ENCODE assay signal across 8 cellular contexts in genomic region chr15:73991260-73991659, GRCh38. TPM values are rescaled to one million over a fixed set of nuclear protein-coding genes. Genes with fewer than 3 reads are reported as not detected.
DNase-seq lines count a peak whose midpoint lies in the region; ATAC-seq, FAIRE-seq and TF ChIP-seq lines count a peak whose summit lies in the region.

No MANE protein-coding gene starts in this region.

- no peak for ATAC-seq in K562
- no peak for ATAC-seq in GM18498 (IDR thresholded peaks at IDR 0.05; ENCODE audit: unreplicated experiment)

- TF ChIP-seq POLR2A in K562 (conservative IDR thresholded peaks at IDR 0.05) (no peak), H54 (IDR thresholded peaks at IDR 0.05; ENCODE audit: low read depth, low read length) (no peak)

- H3K9me1 ChIP-seq in K562 (ENCODE audit: control insufficient read depth, insufficient read depth, low read length), result no peaks in the 10 kb centered on the region

- H3K4me1 ChIP-seq in K562 (replicated peaks in 1 of 2; ENCODE audit: control insufficient read depth in 2 of 2, insufficient read depth in 2 of 2, low read length in 2 of 2), result peaks cover 38 to 46% of the 10 kb centered on the region in 2 experiments

- TF ChIP-seq RAD21 in K562 (CRISPR knock-in tag; conservative IDR thresholded peaks at IDR 0.05 in 1 of 2, IDR thresholded peaks at IDR 0.05 in 1 of 2), result no peak

- H4K20me1 ChIP-seq in K562 (replicated peaks; ENCODE audit: control insufficient read depth, insufficient read depth, low read length), result no peaks in the 10 kb centered on the region

- H3K4me2 ChIP-seq in K562 (ENCODE audit: insufficient read depth, low read length), result peak overlapping the region; percentile 84

- H3K9ac ChIP-seq in K562 (ENCODE audit: insufficient read depth in 1 of 2, low read depth in 2 of 2, low read length in 2 of 2), result peak overlapping the region; percentile 68 to 85; a peak in 3 of 4 replicates

- no peak for DNase-seq in AG04450 (ENCODE audit: low read depth, low spot score)
- DNase-seq in HL-60 (ENCODE audit: low read depth in 1 of 2, low spot score in 1 of 2), result no peak
- no peak for DNase-seq in K562 (ENCODE audit: extremely low read depth in 1 of 4, low spot score in 3 of 4)
- DNase-seq in kidney tubule cell (ENCODE audit: low spot score), result peak; percentile 47
- peak; percentile 68 for DNase-seq in stromal cell of bone marrow (ENCODE audit: low read depth)
- DNase-seq in H54 (ENCODE audit: insufficient read length, low spot score), result no peak
- DNase-seq in NCI-H2107 (lab: John Stamatoyannopoulos, UW), result no peak

- H3K4me3 ChIP-seq in AG04450 (ENCODE audit: low read depth, low read length), result peak overlapping the region; percentile 70
- H3K4me3 ChIP-seq in HL-60 (replicated peaks; ENCODE audit: insufficient read depth, low read length), result peak overlapping the region; percentile 91
- peak overlapping the region; percentile 86 for H3K4me3 ChIP-seq in K562

- H3K9me3 ChIP-seq in AG04450 (ENCODE audit: control insufficient read depth, insufficient read depth, low read length) (no peaks in the 10 kb centered on the region; the same call in 1 of the 2 replicates), K562 (replicated peaks; ENCODE audit: control insufficient read depth, insufficient read depth, low read depth, low read length) (no peaks in the 10 kb centered on the region)

- CTCF ChIA-PET in AG04450 (lab: Charles Lee) (interaction anchor here (6.5 kb wide), 1 partner anchor 18 kb away, joined by 32 read pairs; no protein-coding TSS in a partner anchor), K562 (lab: Yijun Ruan, JAX; ENCODE audit: low intra/inter-chr PET ratio) (no interaction called here)

- peak overlapping the region; percentile 99 for H2AFZ ChIP-seq in K562 (ENCODE audit: low read depth, low read length)

- WGBS in K562 (ENCODE audit: insufficient coverage, low coverage, missing lambda C conversion rate), result 7% methylated on average over 5 of the region's 5 CpGs

- no peak for TF ChIP-seq EP300 in K562 (IDR thresholded peaks at IDR 0.05; ENCODE audit: low read length)

- intact Hi-C loops in K562 (cut with micrococcal nuclease), result loop anchor here (5.0 to 10.0 kb wide), 2 partner anchors 46 to 624 kb away; partner anchors contain the start of gene CLK3

- FAIRE-seq in K562 (lab: Jason Lieb, UNC) (no peak), H54 (lab: Jason Lieb, UNC) (no peak)

- in situ Hi-C loops in K562 (cut with MboI), result no loop called here

- POLR2A ChIA-PET in AG04450 (lab: Yijun Ruan, JAX), result no interaction called here
- POLR2A ChIA-PET in K562 (lab: Yijun Ruan, JAX), result interaction anchor here (0.9 kb wide), 1 partner anchor 13 kb away, joined by 4 read pairs; no protein-coding TSS in a partner anchor

- peaks cover 20% of the 10 kb centered on the region for H3K79me2 ChIP-seq in K562 (ENCODE audit: control insufficient read depth, insufficient read depth, low read length)

- TF ChIP-seq CTCF in AG04450 (IDR thresholded peaks at IDR 0.05; ENCODE audit: low read depth, low read length) (no peak), HL-60 (IDR thresholded peaks at IDR 0.05; ENCODE audit: insufficient read depth, low read length) (no peak), K562 (IDR thresholded peaks at IDR 0.05 in 2 of 3, conservative IDR thresholded peaks at IDR 0.05 in 1 of 3; ENCODE audit: insufficient read depth in 2 of 3, low read depth in 1 of 3, low read length in 3 of 3) (no peak)

- H3K27me3 ChIP-seq in AG04450 (ENCODE audit: control insufficient read depth, insufficient read depth, low read length), result no peaks in the 10 kb centered on the region
- H3K27me3 ChIP-seq in HL-60 (ENCODE audit: insufficient read depth, poor library complexity, severe bottlenecking), result no peaks in the 10 kb centered on the region
- H3K27me3 ChIP-seq in K562 (ENCODE audit: control insufficient read depth in 2 of 2, insufficient read depth in 2 of 2, low read length in 2 of 2), result no peaks in the 10 kb centered on the region; a peak in 1 of 5 replicates

- BruUV-seq in K562 (replicated peaks; lab: Mats Ljungman, UMichigan), result TSS peak; percentile 45

- H3K27ac ChIP-seq in AG04450 (ENCODE audit: low read depth, low read length), result no peak overlapping the region
- no peak overlapping the region for H3K27ac ChIP-seq in HL-60 (replicated peaks)
- peak overlapping the region; percentile 56 for H3K27ac ChIP-seq in K562 (ENCODE audit: extremely low read depth, low read depth, low read length)

- no peaks in the 10 kb centered on the region for H3K36me3 ChIP-seq in K562 (ENCODE audit: control insufficient read depth, insufficient read depth, low read length)

TF ChIP-seq in K562, 482 proteins besides CTCF, POLR2A, EP300 and RAD21:
- TF ChIP-seq E2F1 (CRISPR knock-in tag; IDR thresholded peaks at IDR 0.05), result 0 out of 2 replicates have a peak, but pooled peaks have one; percentile 1
- no peak for TF ChIP-seq POLR2B (IDR thresholded peaks at IDR 0.05; ENCODE audit: low read depth, partially characterized antibody)

RNA-seq across cellular contexts. Expression of gene STOML1, which starts 0.8 kb away (rescaled TPM):
- 7.3 and 10.0 TPM in 2 replicates for polyA plus RNA-seq in AG04450 (2011; rRNA removed)
- 5.0 and 6.3 TPM in 2 replicates for polyA minus RNA-seq in AG04450 (2011; rRNA and poly(A)+ RNA removed)
- 10.7 and 18.8 TPM in 2 replicates for total RNA-seq in K562 (2011; cell fraction: chromatin; rRNA removed; ENCODE audit: low replicate concordance)
- total RNA-seq in K562 (2011; cell fraction: nucleolus; rRNA removed), result 18.3 and 19.3 TPM in 2 replicates
- 14.7 and 18.3 TPM in 2 replicates for total RNA-seq in K562 (2011; cell fraction: nucleoplasm; rRNA removed)
- total RNA-seq in K562 (2014; rRNA removed), result 9.7 and 9.9 TPM in 2 replicates
- 1.2 and 2.1 TPM in 2 replicates for total RNA-seq in K562 (2014; rRNA removed; fragmentation: Illumina TruSeq; extraction: Trizol)
- total RNA-seq in K562 (2015; rRNA removed; fragmentation: Illumina TruSeq; extraction: Trizol), result 4.6 and 5.3 TPM in 2 replicates
- 9.6 and 10.3 TPM in 2 replicates for total RNA-seq in K562 (2021)
- 4.9 and 7.1 TPM in 2 replicates for polyA plus RNA-seq in K562 (2011; rRNA removed)
- 8.1 and 16.7 TPM in 2 replicates for polyA plus RNA-seq in K562 (2011; cell fraction: cytosol; rRNA removed)
- polyA plus RNA-seq in K562 (2011; cell fraction: nucleus; rRNA removed), result 14.1 and 18.4 TPM in 2 replicates
- 5.9 and 11.3 TPM in 2 replicates for polyA plus RNA-seq in K562 (2012)
- polyA plus RNA-seq in K562 (2014; fragmentation: Illumina TruSeq; extraction: Trizol), result 3.5 and 5.2 TPM in 2 replicates
- polyA plus RNA-seq in K562 (2014; fragmentation: Nextera tagmentation; extraction: Ambion mirVana), result under 1 TPM; 0.25 to 0.53 TPM
- 6.9 and 8.9 TPM in 2 replicates for polyA plus RNA-seq in K562 (2014; rRNA removed)
- polyA minus RNA-seq in K562 (2011; rRNA and poly(A)+ RNA removed), result 2.9 and 3.5 TPM in 2 replicates
- polyA minus RNA-seq in K562 (2011; cell fraction: cytosol; rRNA and poly(A)+ RNA removed), result 2.7 and 5.1 TPM in 2 replicates
- polyA minus RNA-seq in K562 (2011; cell fraction: nucleus; rRNA and poly(A)+ RNA removed), result 5.9 and 7.2 TPM in 2 replicates

RNA-seq across cellular contexts. Expression of gene PML, which starts 3.3 kb away (rescaled TPM):
- 7.6 and 12.5 TPM in 2 replicates for polyA plus RNA-seq in AG04450 (2011; rRNA removed)
- polyA minus RNA-seq in AG04450 (2011; rRNA and poly(A)+ RNA removed), result 22.0 and 22.5 TPM in 2 replicates
- total RNA-seq in K562 (2011; cell fraction: chromatin; rRNA removed; ENCODE audit: low replicate concordance), result 30.2 and 56.1 TPM in 2 replicates
- 36.8 and 39.2 TPM in 2 replicates for total RNA-seq in K562 (2011; cell fraction: nucleolus; rRNA removed)
- total RNA-seq in K562 (2011; cell fraction: nucleoplasm; rRNA removed), result 35.0 and 53.2 TPM in 2 replicates
- total RNA-seq in K562 (2014; rRNA removed), result 14.4 and 20.2 TPM in 2 replicates
- total RNA-seq in K562 (2014; rRNA removed; fragmentation: Illumina TruSeq; extraction: Trizol), result 6.0 and 6.6 TPM in 2 replicates
- 9.7 and 10.1 TPM in 2 replicates for total RNA-seq in K562 (2015; rRNA removed; fragmentation: Illumina TruSeq; extraction: Trizol)
- 44.4 and 50.7 TPM in 2 replicates for total RNA-seq in K562 (2021)
- polyA plus RNA-seq in K562 (2011; rRNA removed), result 6.6 and 11.3 TPM in 2 replicates
- polyA plus RNA-seq in K562 (2011; cell fraction: cytosol; rRNA removed), result 10.6 and 17.0 TPM in 2 replicates
- polyA plus RNA-seq in K562 (2011; cell fraction: nucleus; rRNA removed), result 22.7 and 36.6 TPM in 2 replicates
- 33.2 and 45.0 TPM in 2 replicates for polyA plus RNA-seq in K562 (2012)
- 20.7 and 28.3 TPM in 2 replicates for polyA plus RNA-seq in K562 (2014; fragmentation: Illumina TruSeq; extraction: Trizol)
- polyA plus RNA-seq in K562 (2014; fragmentation: Nextera tagmentation; extraction: Ambion mirVana), result 1 to 10 TPM; 5.0 to 5.4 TPM
- polyA plus RNA-seq in K562 (2014; rRNA removed), result 14.0 and 16.2 TPM in 2 replicates
- polyA minus RNA-seq in K562 (2011; rRNA and poly(A)+ RNA removed), result 8.2 and 9.8 TPM in 2 replicates
- 31.2 and 50.2 TPM in 2 replicates for polyA minus RNA-seq in K562 (2011; cell fraction: cytosol; rRNA and poly(A)+ RNA removed)
- 12.3 and 12.9 TPM in 2 replicates for polyA minus RNA-seq in K562 (2011; cell fraction: nucleus; rRNA and poly(A)+ RNA removed)

Comparison
In these comparisons a context has a peak if more than half of its experiments do, and no peak if none do; other contexts are left out.
1. DNase-seq: peak in kidney tubule cell (single experiment) and stromal cell of bone marrow (single experiment); none in AG04450 (single experiment), HL-60 (0 of 2), K562 (0 of 4), H54 (single experiment) and NCI-H2107 (single experiment).
2. Peak in every context shown above with its lines, with median percentiles within 50 percentile points of each other: H3K4me3 ChIP-seq.